ENCODE assay signal across 13 cellular contexts in the genomic region with DNA sequence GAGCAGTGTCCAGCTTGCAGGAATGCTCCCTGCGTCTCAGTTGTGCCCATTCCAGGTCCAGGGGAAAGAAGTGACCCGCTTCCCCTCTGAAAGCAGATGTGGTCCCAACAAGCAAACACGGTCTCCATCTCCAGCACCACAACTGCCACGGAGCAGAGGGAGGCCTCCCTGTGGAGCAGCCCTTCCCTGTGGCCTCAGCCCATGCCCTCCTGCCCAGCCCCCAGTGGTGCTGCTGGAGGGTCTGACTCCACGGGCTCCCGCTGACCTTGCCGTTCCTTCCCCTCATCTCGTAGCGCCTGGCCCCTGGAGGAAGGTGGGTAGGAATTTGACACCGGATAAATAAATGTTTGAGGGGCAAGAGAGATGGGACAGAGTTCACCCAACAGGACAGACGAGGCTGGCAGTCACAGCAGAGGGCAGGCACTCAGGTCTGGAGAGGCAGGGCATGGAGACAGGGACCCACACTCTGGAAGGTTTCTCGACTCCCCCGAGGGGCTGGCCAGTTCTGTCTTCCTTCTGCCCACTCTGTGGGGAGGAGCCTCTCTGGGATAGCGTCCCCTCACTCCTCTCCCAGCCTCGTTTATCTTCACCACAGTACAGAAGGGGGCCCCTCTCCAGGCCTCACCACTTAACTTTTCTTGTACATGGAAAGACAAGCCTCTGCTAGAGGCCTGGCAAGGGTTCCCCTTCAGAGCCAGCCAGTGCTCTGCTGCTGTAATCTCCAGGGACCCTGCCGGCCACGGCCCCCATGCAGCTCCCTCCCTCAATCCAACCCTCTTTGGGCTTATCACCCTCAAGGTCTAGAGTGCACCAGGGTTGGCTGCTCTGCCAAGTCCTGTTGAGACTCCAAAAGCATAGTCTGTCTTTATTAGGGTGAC. TPM values are rescaled to one million over a fixed set of nuclear protein-coding genes. Genes with fewer than 3 reads are reported as not detected.
DNase-seq lines count a peak whose midpoint lies in the region; ATAC-seq, FAIRE-seq and TF ChIP-seq lines count a peak whose summit lies in the region.
"Had no signal": no experiment of that assay in that cellular context is flagged by ENCODE, and none has a peak within 500 bp of the region (broad histone marks: within the 10 kb centered on the region; RNA-seq: fewer than 3 reads in every experiment).

No MANE protein-coding gene starts in this region.

- peaks cover 77% of the 10 kb centered on the region for H3K36me3 Mint-ChIP-seq in stimulated activated effector memory CD8-positive, alpha-beta T cell treated with anti-CD3 and anti-CD28 coated beads, Interleukin-12 subunit alpha, Interleukin-12 subunit beta, amount 100 ng/mL, for 72 hours

- no peak overlapping the region for H2AFZ ChIP-seq in Loucy (ENCODE audit: low read length)
- H2AFZ ChIP-seq: GM23338 had no signal

- DNase-seq in ascending aorta (ENCODE audit: low spot score in 2 of 2) (no peak), left kidney (ENCODE audit: low read depth, low spot score) (peak; percentile 40), NCI-H345 treated with DMSO at 0.1 percent for 48 hours (lab: John Stamatoyannopoulos, UW; ENCODE audit: unreplicated experiment) (no peak), H54 (ENCODE audit: insufficient read length, low spot score) (no peak), NCI-H1048 (lab: John Stamatoyannopoulos, UW) (no peak)
- DNase-seq in stimulated activated effector memory CD8-positive, alpha-beta T cell treated with anti-CD3 and anti-CD28 coated beads, Interleukin-12 subunit alpha, Interleukin-12 subunit beta, amount 100 ng/mL, for 72 hours (ENCODE audit: low spot score in 2 of 2), result no peak
- DNase-seq: activated T-cell treated with anti-CD3 and anti-CD28 coated beads, Interleukin-2, amount 50 U/mL, for 4 hours; KG1 had no signal

- H4K20me1 ChIP-seq in Loucy (ENCODE audit: insufficient read depth, low read length, poor library complexity, severe bottlenecking), result peaks cover 16% of the 10 kb centered on the region

- H3K9ac ChIP-seq in Loucy (ENCODE audit: low read depth, low read length, poor library complexity, severe bottlenecking), result peak overlapping the region; percentile 19

- H3K4me3 ChIP-seq in Loucy (ENCODE audit: low read length, poor library complexity, severe bottlenecking), result no peak overlapping the region
- H3K4me3 ChIP-seq in ascending aorta, result no peak overlapping the region
- H3K4me3 ChIP-seq: GM23338, Peyer's patch had no signal

- peaks cover 43% of the 10 kb centered on the region for H3K4me1 Mint-ChIP-seq in stimulated activated effector memory CD8-positive, alpha-beta T cell treated with anti-CD3 and anti-CD28 coated beads, Interleukin-12 subunit alpha, Interleukin-12 subunit beta, amount 100 ng/mL, for 72 hours

- no peaks in the 10 kb centered on the region for H3K9me3 ChIP-seq in Loucy (ENCODE audit: insufficient read depth, low read depth, low read length)
- H3K9me3 ChIP-seq in ascending aorta, result no peaks in the 10 kb centered on the region
- H3K9me3 ChIP-seq: Peyer's patch had no signal

- peak overlapping the region; percentile 44 to 75 for H3K27ac ChIP-seq in ascending aorta

- H3K79me2 ChIP-seq in Loucy (ENCODE audit: insufficient read depth, low read length), result peaks cover 63% of the 10 kb centered on the region

- ATAC-seq in stimulated activated effector memory CD8-positive, alpha-beta T cell treated with anti-CD3 and anti-CD28 coated beads, Interleukin-12 subunit alpha, Interleukin-12 subunit beta, amount 100 ng/mL, for 72 hours, result no peak
- ATAC-seq: GM23338 had no signal

- TF ChIP-seq CTCF in Loucy (conservative IDR thresholded peaks at IDR 0.05; ENCODE audit: low read length), result no peak
- no peak for TF ChIP-seq CTCF in ascending aorta (IDR thresholded peaks at IDR 0.05)

- no peaks in the 10 kb centered on the region for H3K9me3 Mint-ChIP-seq in stimulated activated effector memory CD8-positive, alpha-beta T cell treated with anti-CD3 and anti-CD28 coated beads, Interleukin-12 subunit alpha, Interleukin-12 subunit beta, amount 100 ng/mL, for 72 hours
- H3K9me3 Mint-ChIP-seq: activated T-cell treated with anti-CD3 and anti-CD28 coated beads, Interleukin-2, amount 50 U/mL, for 4 hours; GM23338; memory B cell had no signal

- H3K4me1 ChIP-seq in Loucy (ENCODE audit: insufficient read depth, low read length, poor library complexity, severe bottlenecking) (peaks cover 56% of the 10 kb centered on the region), ascending aorta (peaks cover 20 to 45% of the 10 kb centered on the region in 2 donors)

- H3K36me3 ChIP-seq in Loucy (ENCODE audit: insufficient read depth, low read length), result peaks cover 41% of the 10 kb centered on the region; the same call in 1 of the 2 replicates
- peaks cover 9 to 16% of the 10 kb centered on the region in 2 donors for H3K36me3 ChIP-seq in ascending aorta

- H3K27ac Mint-ChIP-seq in stimulated activated effector memory CD8-positive, alpha-beta T cell treated with anti-CD3 and anti-CD28 coated beads, Interleukin-12 subunit alpha, Interleukin-12 subunit beta, amount 100 ng/mL, for 72 hours, result peak overlapping the region; percentile 86
- H3K27ac Mint-ChIP-seq: GM23338, memory B cell had no signal

- H3K9me2 ChIP-seq in Loucy (replicated peaks; ENCODE audit: low read depth, low read length), result no peaks in the 10 kb centered on the region

- H3K4me3 Mint-ChIP-seq in stimulated activated effector memory CD8-positive, alpha-beta T cell treated with anti-CD3 and anti-CD28 coated beads, Interleukin-12 subunit alpha, Interleukin-12 subunit beta, amount 100 ng/mL, for 72 hours, result no peak overlapping the region
- H3K4me3 Mint-ChIP-seq: activated T-cell treated with anti-CD3 and anti-CD28 coated beads, Interleukin-2, amount 50 U/mL, for 4 hours; GM23338; memory B cell had no signal

- FAIRE-seq in H54 (lab: Jason Lieb, UNC), result no peak
- FAIRE-seq: frontal cortex had no signal

- intact Hi-C loops in ascending aorta (cut with DNase I), result loop anchor here (2.0 kb wide), 1 partner anchor 37 kb away; no protein-coding TSS in a partner anchor

- H3K27me3 ChIP-seq in Loucy (ENCODE audit: insufficient read depth, low read length, poor library complexity, severe bottlenecking), result no peaks in the 10 kb centered on the region
- H3K27me3 ChIP-seq in ascending aorta, result no peaks in the 10 kb centered on the region
- H3K27me3 ChIP-seq: Peyer's patch had no signal

- H3F3A ChIP-seq in Loucy (ENCODE audit: low read depth), result no peaks in the 10 kb centered on the region

- TF ChIP-seq POLR2A in H54 (IDR thresholded peaks at IDR 0.05; ENCODE audit: low read depth, low read length), result no peak

- peak overlapping the region; percentile 43 for H3K4me2 ChIP-seq in Loucy (ENCODE audit: low read depth, low read length, poor library complexity, severe bottlenecking)
- H3K4me2 ChIP-seq: GM23338 had no signal

RNA-seq across cellular contexts. Expression of a gene that starts 7.5 kb away (rescaled TPM):
- total RNA-seq in ascending aorta, result 61.4 TPM

RNA-seq across cellular contexts. Expression of a gene that starts 44.1 kb away (rescaled TPM):
- 19.6 TPM for total RNA-seq in ascending aorta
